ENCODE assay signal across 9 cellular contexts in genomic region chrX:19683817-19684216, GRCh38.
DNase-seq lines count a peak whose midpoint lies in the region; ATAC-seq, FAIRE-seq and TF ChIP-seq lines count a peak whose summit lies in the region.
"Had no signal": no experiment of that assay in that cellular context is flagged by ENCODE, and none has a peak within 500 bp of the region (broad histone marks: within the 10 kb centered on the region; RNA-seq: fewer than 3 reads in every experiment).

No MANE protein-coding gene starts in this region.

- H3K27ac Mint-ChIP-seq in T-helper 2 cell treated with Interferon-gamma antibody and Interleukin-4, amounts not matched to agents 5 μg/mL and 100 μg/mL, for 36 hours, result peak overlapping the region; percentile 92
- H3K27ac Mint-ChIP-seq in astrocyte (ENCODE audit: unreplicated experiment), result peak overlapping the region; percentile 98

- peaks cover 6% of the 10 kb centered on the region; the same call in 1 of the 2 replicates for H3F3A ChIP-seq in PC-9 (ENCODE audit: insufficient read depth, low read depth)

- TF ChIP-seq CTCF in astrocyte (IDR thresholded peaks at IDR 0.05; ENCODE audit: insufficient read depth, low read depth, low read length) (no peak), PC-9 (conservative IDR thresholded peaks at IDR 0.05) (no peak)

- H3K4me2 ChIP-seq in astrocyte (ENCODE audit: low read length) (no peak overlapping the region), PC-9 (no peak overlapping the region)

- H3K4me1 ChIP-seq in astrocyte (ENCODE audit: insufficient read depth, low read length), result peaks cover 7% of the 10 kb centered on the region
- H3K4me1 ChIP-seq in PC-9 (replicated peaks; ENCODE audit: insufficient read depth), result peaks cover 18% of the 10 kb centered on the region

- no peaks in the 10 kb centered on the region for H3K9me2 ChIP-seq in PC-9 (ENCODE audit: insufficient read depth)

- peak overlapping the region; percentile 82 for H3K9ac ChIP-seq in astrocyte (ENCODE audit: low read length)

- FAIRE-seq in GM19239 (lab: Jason Lieb, UNC) (peak; percentile 31), astrocyte (lab: Jason Lieb, UNC) (peak; percentile 32)

- no peaks in the 10 kb centered on the region for H3K36me3 ChIP-seq in astrocyte (ENCODE audit: insufficient read depth, low read length)
- no peaks in the 10 kb centered on the region for H3K36me3 ChIP-seq in PC-9 (ENCODE audit: low read depth)
- H3K36me3 ChIP-seq: tibial artery had no signal

- H3K79me2 ChIP-seq in astrocyte (ENCODE audit: insufficient read depth, low read length) (no peaks in the 10 kb centered on the region), PC-9 (ENCODE audit: low read depth) (no peaks in the 10 kb centered on the region)

- H3K9me3 ChIP-seq in astrocyte (ENCODE audit: insufficient read depth, low read depth, low read length) (no peaks in the 10 kb centered on the region), PC-9 (ENCODE audit: insufficient read depth, low read depth) (no peaks in the 10 kb centered on the region; the same call in 1 of the 2 replicates)
- H3K9me3 ChIP-seq: tibial artery had no signal

- peaks cover 44% of the 10 kb centered on the region for H3K36me3 Mint-ChIP-seq in T-helper 2 cell treated with Interferon-gamma antibody and Interleukin-4, amounts not matched to agents 5 μg/mL and 100 μg/mL, for 36 hours (ENCODE audit: low read depth)
- H3K36me3 Mint-ChIP-seq in astrocyte (ENCODE audit: low read depth, unreplicated experiment), result peaks cover 2% of the 10 kb centered on the region

- POLR2A ChIA-PET in PC-9 (lab: Charles Lee; ENCODE audit: unreplicated experiment), result no interaction called here

- H3K4me3 ChIP-seq in astrocyte (ENCODE audit: insufficient read depth, low read depth, low read length), result no peak overlapping the region
- H3K4me3 ChIP-seq in PC-9, result no peak overlapping the region
- H3K4me3 ChIP-seq: tibial artery had no signal

- H3K27me3 ChIP-seq in astrocyte (ENCODE audit: insufficient read depth, low read length) (no peaks in the 10 kb centered on the region), PC-9 (ENCODE audit: insufficient read depth, low read depth) (no peaks in the 10 kb centered on the region)
- H3K27me3 ChIP-seq: tibial artery had no signal

- H3K27me3 Mint-ChIP-seq in T-helper 2 cell treated with Interferon-gamma antibody and Interleukin-4, amounts not matched to agents 5 μg/mL and 100 μg/mL, for 36 hours (ENCODE audit: low read depth), result no peaks in the 10 kb centered on the region
- no peaks in the 10 kb centered on the region for H3K27me3 Mint-ChIP-seq in astrocyte (ENCODE audit: low read depth, unreplicated experiment)

- H4K20me1 ChIP-seq in astrocyte (ENCODE audit: insufficient read depth, low read length), result no peaks in the 10 kb centered on the region
- H4K20me1 ChIP-seq in PC-9 (ENCODE audit: insufficient read depth), result no peaks in the 10 kb centered on the region

- no peak overlapping the region for H2AFZ ChIP-seq in astrocyte (ENCODE audit: low read depth, low read length)
- no peak overlapping the region for H2AFZ ChIP-seq in PC-9

- DNase-seq in GM19239 (ENCODE audit: insufficient read length, low spot score) (no peak), astrocyte (ENCODE audit: low read depth) (no peak), SHP77 (lab: John Stamatoyannopoulos, UW) (no peak), GM19238 (ENCODE audit: insufficient read length, low spot score) (no peak), PC-9 (no peak)
- DNase-seq in T-helper 2 cell treated with Interferon-gamma antibody and Interleukin-4, amounts not matched to agents 5 μg/mL and 100 μg/mL, for 36 hours (ENCODE audit: low spot score), result peak; percentile 20
- DNase-seq in stimulated activated CD4-positive, alpha-beta T cell treated with anti-CD3 and anti-CD28 coated beads, Interleukin-1b, Interleukin-23, amount 100 ng/mL, for 48 hours, result peak; percentile 37
- DNase-seq: tibial artery had no signal

- no peak for ATAC-seq in HG02642 (IDR thresholded peaks at IDR 0.05; ENCODE audit: poor library complexity, unreplicated experiment)

- no peaks in the 10 kb centered on the region for H3K9me3 Mint-ChIP-seq in T-helper 2 cell treated with Interferon-gamma antibody and Interleukin-4, amounts not matched to agents 5 μg/mL and 100 μg/mL, for 36 hours
- H3K9me3 Mint-ChIP-seq in astrocyte (ENCODE audit: unreplicated experiment), result no peaks in the 10 kb centered on the region

- no TSS peak for BruUV-seq in PC-9 (replicated peaks; lab: Mats Ljungman, UMichigan)

- H3K4me1 Mint-ChIP-seq in T-helper 2 cell treated with Interferon-gamma antibody and Interleukin-4, amounts not matched to agents 5 μg/mL and 100 μg/mL, for 36 hours (ENCODE audit: low read depth), result peaks cover 67% of the 10 kb centered on the region
- peaks cover 33% of the 10 kb centered on the region for H3K4me1 Mint-ChIP-seq in astrocyte (ENCODE audit: low read depth, unreplicated experiment)

- peak overlapping the region; percentile 63 for H3K4me3 Mint-ChIP-seq in T-helper 2 cell treated with Interferon-gamma antibody and Interleukin-4, amounts not matched to agents 5 μg/mL and 100 μg/mL, for 36 hours
- no peak overlapping the region for H3K4me3 Mint-ChIP-seq in astrocyte (ENCODE audit: unreplicated experiment)

- H3K27ac ChIP-seq in astrocyte (ENCODE audit: low read depth, low read length) (peak overlapping the region; percentile 90), PC-9 (no peak overlapping the region)
- H3K27ac ChIP-seq: tibial artery had no signal

- intact Hi-C loops in PC-9 (cut with micrococcal nuclease; ENCODE audit: unreplicated experiment), result no loop called here

- CTCF ChIA-PET in PC-9 (lab: Charles Lee), result no interaction called here

Comparison
In these comparisons a context has a peak if more than half of its experiments do, and no peak if none do; other contexts are left out.
1. DNase-seq: peak in T-helper 2 cell treated with Interferon-gamma antibody and Interleukin-4, amounts not matched to agents 5 μg/mL and 100 μg/mL, for 36 hours (single experiment) and stimulated activated CD4-positive, alpha-beta T cell treated with anti-CD3 and anti-CD28 coated beads, Interleukin-1b, Interleukin-23, amount 100 ng/mL, for 48 hours (single experiment); none in GM19239 (single experiment), astrocyte (single experiment), SHP77 (0 of 2), GM19238 (single experiment) and PC-9 (0 of 2).